Comparison of ENCODE assay signal across 8 cellular contexts in genomic region chr16:57184890-57185445, GRCh38. TPM values are rescaled to one million over a fixed set of nuclear protein-coding genes. Genes with fewer than 3 reads are reported as not detected.
A peak's percentile ranks its signal among the peaks of the same experiment; 100 is the strongest.
DNase-seq lines count a peak whose midpoint lies in the region; ATAC-seq, FAIRE-seq and TF ChIP-seq lines count a peak whose summit lies in the region.

No MANE protein-coding gene starts in this region.

- no peaks in the 10 kb centered on the region for H3K9me3 ChIP-seq in BE2C

- peak overlapping the region; percentile 76; the same call in 1 of the 2 replicates for H3K9ac ChIP-seq in KMS-11

- H3K4me3 Mint-ChIP-seq in natural killer cell treated with Interleukin-12 subunit alpha and Interleukin-12 subunit beta and Interleukin-15 and Interleukin-18, amount 100 ng/mL, for 72 hours = peak overlapping the region; percentile 99

- no peak for ATAC-seq in natural killer cell treated with Interleukin-12 subunit alpha and Interleukin-12 subunit beta and Interleukin-15 and Interleukin-18, amount 100 ng/mL, for 72 hours
- no peak for ATAC-seq in HG02981 (IDR thresholded peaks at IDR 0.05; ENCODE audit: unreplicated experiment)

- no peaks in the 10 kb centered on the region for H3K27me3 Mint-ChIP-seq in natural killer cell treated with Interleukin-12 subunit alpha and Interleukin-12 subunit beta and Interleukin-15 and Interleukin-18, amount 100 ng/mL, for 72 hours

- peak overlapping the region; percentile 72 for H3K27ac ChIP-seq in KMS-11
- peak overlapping the region; percentile 93 for H3K27ac ChIP-seq in cingulate gyrus (ENCODE audit: low read depth, low read length)

- H3K36me3 ChIP-seq in BE2C (no peaks in the 10 kb centered on the region), KMS-11 (ENCODE audit: insufficient read depth) (no peaks in the 10 kb centered on the region)

- H3K9me3 Mint-ChIP-seq in natural killer cell treated with Interleukin-12 subunit alpha and Interleukin-12 subunit beta and Interleukin-15 and Interleukin-18, amount 100 ng/mL, for 72 hours = no peaks in the 10 kb centered on the region

- no peak for FAIRE-seq in GM12891 (lab: Jason Lieb, UNC)

- TF ChIP-seq CTCF in BE2C (IDR thresholded peaks at IDR 0.05; ENCODE audit: low read depth, low read length) (no peak), KMS-11 (conservative IDR thresholded peaks at IDR 0.05; ENCODE audit: low read depth, low read length) (no peak)

- H4K20me1 ChIP-seq in KMS-11 (ENCODE audit: insufficient read depth) = no peaks in the 10 kb centered on the region

- peaks cover 78% of the 10 kb centered on the region for H3K79me2 ChIP-seq in KMS-11 (ENCODE audit: insufficient read depth, low read depth)

- H2AFZ ChIP-seq in KMS-11 (ENCODE audit: low read depth) = peak overlapping the region; percentile 89

- H3K27me3 ChIP-seq in BE2C (no peaks in the 10 kb centered on the region), KMS-11 (ENCODE audit: insufficient read depth, low read depth) (no peaks in the 10 kb centered on the region)

- H3K27ac Mint-ChIP-seq in natural killer cell treated with Interleukin-12 subunit alpha and Interleukin-12 subunit beta and Interleukin-15 and Interleukin-18, amount 100 ng/mL, for 72 hours = peak overlapping the region; percentile 90 to 98

- peak overlapping the region; percentile 98 for H3K4me3 ChIP-seq in BE2C (ENCODE audit: low read depth, low read length)
- no peak overlapping the region for H3K4me3 ChIP-seq in KMS-11 (IDR thresholded peaks at IDR 0.05; ENCODE audit: insufficient read depth, low read depth, low read length)

- H3K4me1 Mint-ChIP-seq in natural killer cell treated with Interleukin-12 subunit alpha and Interleukin-12 subunit beta and Interleukin-15 and Interleukin-18, amount 100 ng/mL, for 72 hours (ENCODE audit: low read depth in 2 of 2) = peaks cover 35 to 36% of the 10 kb centered on the region in 2 donors

- peaks cover 6% of the 10 kb centered on the region; the same call in 1 of the 2 replicates for H3K4me1 ChIP-seq in BE2C
- peaks cover 26% of the 10 kb centered on the region for H3K4me1 ChIP-seq in KMS-11 (ENCODE audit: low read depth, poor library complexity, severe bottlenecking)

- H3K4me2 ChIP-seq in KMS-11 = peak overlapping the region; percentile 62

- no peak for TF ChIP-seq POLR2A in GM12891 (IDR thresholded peaks at IDR 0.05; ENCODE audit: low read depth, low read length)

- no peaks in the 10 kb centered on the region for H3K36me3 Mint-ChIP-seq in natural killer cell treated with Interleukin-12 subunit alpha and Interleukin-12 subunit beta and Interleukin-15 and Interleukin-18, amount 100 ng/mL, for 72 hours

- DNase-seq in BE2C (peak; percentile 19), GM12891 (ENCODE audit: insufficient read length, low spot score) (no peak), NCI-H1436 treated with DMSO at 0.1 percent for 48 hours (lab: John Stamatoyannopoulos, UW) (no peak), GM19240 (ENCODE audit: insufficient read length, low spot score) (no peak)
- no peak for DNase-seq in natural killer cell treated with Interleukin-12 subunit alpha and Interleukin-12 subunit beta and Interleukin-15 and Interleukin-18, amount 100 ng/mL, for 72 hours (ENCODE audit: low spot score)

TF ChIP-seq in GM12891, 5 proteins besides CTCF, POLR2A, EP300 and RAD21:
- no peak for TF ChIP-seq SPI1 (IDR thresholded peaks at IDR 0.05; ENCODE audit: low read depth, low read length)
TF ChIP-seq in GM12891: peak in this region for 0.

RNA-seq across cellular contexts. Expression of gene PSME3IP1, which starts 0.9 kb away (rescaled TPM):
- 141 TPM for polyA plus RNA-seq in BE2C (2012; ENCODE audit: insufficient read depth, insufficient read length, low read depth)
- 100 to 1,000 TPM; 117 to 121 TPM for total RNA-seq in natural killer cell treated with Interleukin-12 subunit alpha and Interleukin-12 subunit beta and Interleukin-15 and Interleukin-18, amount 100 ng/mL, for 72 hours
- polyA plus RNA-seq in GM12891 (2012; ENCODE audit: low read depth, missing spikeins) = 82.5 TPM

RNA-seq across cellular contexts. Expression of gene RSPRY1, which starts 1.2 kb away (rescaled TPM):
- polyA plus RNA-seq in BE2C (2012; ENCODE audit: insufficient read depth, insufficient read length, low read depth) = 71.1 TPM
- 10 to 100 TPM; 36.4 to 43.6 TPM for total RNA-seq in natural killer cell treated with Interleukin-12 subunit alpha and Interleukin-12 subunit beta and Interleukin-15 and Interleukin-18, amount 100 ng/mL, for 72 hours
- 16.3 TPM for polyA plus RNA-seq in GM12891 (2012; ENCODE audit: low read depth, missing spikeins)
